ENCODE assay signal across 9 cellular contexts in genomic region chrX:12701625-12702024, GRCh38.
DNase-seq lines count a peak whose midpoint lies in the region; ATAC-seq and TF ChIP-seq lines count a peak whose summit lies in the region.
"Had no signal": no experiment of that assay in that cellular context is flagged by ENCODE, and none has a peak within 500 bp of the region (broad histone marks: within the 10 kb centered on the region; RNA-seq: fewer than 3 reads in every experiment).

No MANE protein-coding gene starts in this region.

- H3K4me2 ChIP-seq in Loucy (ENCODE audit: low read depth, low read length, poor library complexity, severe bottlenecking) = no peak overlapping the region

- no peaks in the 10 kb centered on the region for H3K4me1 Mint-ChIP-seq in MCF 10A (ENCODE audit: insufficient read depth, unreplicated experiment)
- H3K4me1 Mint-ChIP-seq in stimulated activated effector memory CD8-positive, alpha-beta T cell treated with anti-CD3 and anti-CD28 coated beads, Interleukin-12 subunit alpha, Interleukin-12 subunit beta, amount 100 ng/mL, for 72 hours = no peaks in the 10 kb centered on the region
- H3K4me1 Mint-ChIP-seq: immature natural killer cell had no signal

- no peak overlapping the region for H3K9ac ChIP-seq in Loucy (ENCODE audit: low read depth, low read length, poor library complexity, severe bottlenecking)

- TF ChIP-seq CTCF in AG10803 (conservative IDR thresholded peaks at IDR 0.05; ENCODE audit: low read length) (peak; percentile 65), Loucy (conservative IDR thresholded peaks at IDR 0.05; ENCODE audit: low read length) (peak; percentile 48), Peyer's patch (IDR thresholded peaks at IDR 0.05) (peak in 4 of 6 experiments; percentile 20 to 40 (median 30)), MCF 10A (IDR thresholded peaks at IDR 0.05; ENCODE audit: unreplicated experiment) (peak; percentile 72)

- H3K9me2 ChIP-seq in Loucy (replicated peaks; ENCODE audit: low read depth, low read length) = no peaks in the 10 kb centered on the region

- no peak overlapping the region for H2AFZ ChIP-seq in Loucy (ENCODE audit: low read length)

- H3F3A ChIP-seq in Loucy (ENCODE audit: low read depth) = no peaks in the 10 kb centered on the region

- H3K4me3 ChIP-seq in AG10803 (ENCODE audit: low read length) (no peak overlapping the region), Loucy (ENCODE audit: low read length, poor library complexity, severe bottlenecking) (no peak overlapping the region), Peyer's patch (no peak overlapping the region)

- H3K9me3 ChIP-seq in Loucy (ENCODE audit: insufficient read depth, low read depth, low read length) (no peaks in the 10 kb centered on the region), Peyer's patch (no peaks in the 10 kb centered on the region)

- no peaks in the 10 kb centered on the region for H3K36me3 Mint-ChIP-seq in MCF 10A (ENCODE audit: insufficient read depth, unreplicated experiment)
- no peaks in the 10 kb centered on the region for H3K36me3 Mint-ChIP-seq in stimulated activated effector memory CD8-positive, alpha-beta T cell treated with anti-CD3 and anti-CD28 coated beads, Interleukin-12 subunit alpha, Interleukin-12 subunit beta, amount 100 ng/mL, for 72 hours
- H3K36me3 Mint-ChIP-seq: immature natural killer cell had no signal

- H3K27me3 Mint-ChIP-seq in MCF 10A (ENCODE audit: insufficient read depth, unreplicated experiment) = peaks cover 49% of the 10 kb centered on the region

- CTCF ChIA-PET in MCF 10A (lab: Yijun Ruan, JAX) = interaction anchor here (0.5 to 2.6 kb wide), 49 partner anchors 10 to 942 kb away, joined by 3 to 20 read pairs (median 3); no protein-coding TSS in a partner anchor

- H3K79me2 ChIP-seq in Loucy (ENCODE audit: insufficient read depth, low read length) = no peaks in the 10 kb centered on the region

- peak; percentile 54 for DNase-seq in AG10803 (ENCODE audit: low read depth)
- peak; percentile 36 to 58 (median 48) for DNase-seq in Peyer's patch
- DNase-seq in MCF 10A (ENCODE audit: unreplicated experiment) = peak; percentile 84
- DNase-seq in left kidney (ENCODE audit: low read depth, low spot score) = peak; percentile 83
- DNase-seq in stimulated activated effector memory CD8-positive, alpha-beta T cell treated with anti-CD3 and anti-CD28 coated beads, Interleukin-12 subunit alpha, Interleukin-12 subunit beta, amount 100 ng/mL, for 72 hours (ENCODE audit: low spot score in 2 of 2) = peak in 1 of 2 donors; percentile 49

- no peak for TF ChIP-seq POLR2A in Peyer's patch (IDR thresholded peaks at IDR 0.05)

- no peaks in the 10 kb centered on the region for H3K9me3 Mint-ChIP-seq in MCF 10A (ENCODE audit: unreplicated experiment)
- H3K9me3 Mint-ChIP-seq in stimulated activated effector memory CD8-positive, alpha-beta T cell treated with anti-CD3 and anti-CD28 coated beads, Interleukin-12 subunit alpha, Interleukin-12 subunit beta, amount 100 ng/mL, for 72 hours = no peaks in the 10 kb centered on the region

- intact Hi-C loops in MCF 10A (cut with micrococcal nuclease) = loop anchor here (1.0 to 10.0 kb wide), 8 partner anchors 71 to 1168 kb away; no protein-coding TSS in a partner anchor

- H3K36me3 ChIP-seq in Loucy (ENCODE audit: insufficient read depth, low read length) (no peaks in the 10 kb centered on the region), Peyer's patch (no peaks in the 10 kb centered on the region)

- H3K4me3 Mint-ChIP-seq in MCF 10A (ENCODE audit: unreplicated experiment) = no peak overlapping the region
- H3K4me3 Mint-ChIP-seq in stimulated activated effector memory CD8-positive, alpha-beta T cell treated with anti-CD3 and anti-CD28 coated beads, Interleukin-12 subunit alpha, Interleukin-12 subunit beta, amount 100 ng/mL, for 72 hours = no peak overlapping the region
- H3K4me3 Mint-ChIP-seq: immature natural killer cell had no signal

- ATAC-seq in GM18907 (IDR thresholded peaks at IDR 0.05; ENCODE audit: unreplicated experiment) = peak; percentile 62
- peak; percentile 31 for ATAC-seq in stimulated activated effector memory CD8-positive, alpha-beta T cell treated with anti-CD3 and anti-CD28 coated beads, Interleukin-12 subunit alpha, Interleukin-12 subunit beta, amount 100 ng/mL, for 72 hours
- ATAC-seq in HG02763 (IDR thresholded peaks at IDR 0.05; ENCODE audit: unreplicated experiment) = no peak

- H3K27ac ChIP-seq in Peyer's patch = no peak overlapping the region

- H3K27me3 ChIP-seq in Loucy (ENCODE audit: insufficient read depth, low read length, poor library complexity, severe bottlenecking) = no peaks in the 10 kb centered on the region
- H3K27me3 ChIP-seq in Peyer's patch = no peaks in the 10 kb centered on the region

- H4K20me1 ChIP-seq in Loucy (ENCODE audit: insufficient read depth, low read length, poor library complexity, severe bottlenecking) = no peaks in the 10 kb centered on the region

- POLR2A ChIA-PET in MCF 10A (lab: Yijun Ruan, JAX) = interaction anchor here (0.7 kb wide), 1 partner anchor 931 kb away, joined by 3 read pairs; no protein-coding TSS in a partner anchor

- H3K4me1 ChIP-seq in Loucy (ENCODE audit: insufficient read depth, low read length, poor library complexity, severe bottlenecking) (no peaks in the 10 kb centered on the region), Peyer's patch (no peaks in the 10 kb centered on the region)

- H3K27ac Mint-ChIP-seq in MCF 10A (ENCODE audit: low read depth, unreplicated experiment) = no peak overlapping the region
- no peak overlapping the region for H3K27ac Mint-ChIP-seq in stimulated activated effector memory CD8-positive, alpha-beta T cell treated with anti-CD3 and anti-CD28 coated beads, Interleukin-12 subunit alpha, Interleukin-12 subunit beta, amount 100 ng/mL, for 72 hours
- H3K27ac Mint-ChIP-seq: immature natural killer cell had no signal

- BruUV-seq in MCF 10A (replicated peaks; lab: Mats Ljungman, UMichigan) = no TSS peak
